1 cellular context compared by ENCODE assay signal in the genomic region with DNA sequence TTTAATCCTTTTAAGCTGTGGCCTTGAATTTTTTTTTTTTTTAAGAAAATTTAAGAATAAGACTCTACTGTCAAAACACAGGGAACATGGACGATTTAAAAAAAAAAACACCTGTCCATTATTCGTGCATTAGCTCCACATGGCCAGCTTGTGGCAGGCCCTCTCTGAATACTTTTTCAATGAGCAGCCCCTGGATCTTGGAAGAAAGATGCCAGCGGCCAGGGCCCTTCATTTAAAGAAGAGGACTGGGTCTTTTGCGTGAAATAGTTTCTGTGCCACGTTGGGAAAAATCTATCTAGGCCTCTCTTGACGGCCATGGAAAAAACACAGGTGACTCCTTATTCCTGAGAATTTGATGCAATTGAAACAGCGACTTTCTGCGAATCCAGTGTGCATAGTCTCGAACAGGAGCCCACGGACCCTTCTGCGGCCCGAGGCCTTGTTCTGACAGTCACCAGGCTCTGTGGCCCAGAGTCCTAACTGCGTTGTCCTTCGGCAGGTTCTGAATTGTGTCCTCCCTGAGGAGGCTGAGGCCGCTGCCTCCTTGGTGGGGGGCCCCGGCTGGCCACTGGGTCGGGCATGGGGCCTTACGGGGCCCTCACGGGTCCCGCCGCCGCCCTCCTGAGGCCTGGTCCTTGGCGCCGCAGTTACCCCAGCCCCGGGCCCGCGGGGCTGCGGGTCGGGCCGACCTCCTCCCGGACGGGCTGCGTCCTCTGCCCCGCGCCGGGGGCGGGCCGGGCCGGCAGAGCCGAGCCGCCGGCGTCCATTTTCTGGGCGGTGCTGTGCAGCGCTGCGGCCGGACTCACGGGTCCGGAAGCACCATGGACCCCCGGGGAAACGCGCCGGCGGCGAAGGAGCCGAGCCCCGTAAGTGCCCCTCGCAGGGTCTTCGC.
A peak's percentile ranks its signal among the peaks of the same experiment; 100 is the strongest.
TF ChIP-seq lines count a peak whose summit lies in the region.

No MANE protein-coding gene starts in this region.

TF ChIP-seq in HEK293, 187 proteins besides CTCF, POLR2A, EP300 and RAD21 (continued from another document):
- TF ChIP-seq, protein P1, sequence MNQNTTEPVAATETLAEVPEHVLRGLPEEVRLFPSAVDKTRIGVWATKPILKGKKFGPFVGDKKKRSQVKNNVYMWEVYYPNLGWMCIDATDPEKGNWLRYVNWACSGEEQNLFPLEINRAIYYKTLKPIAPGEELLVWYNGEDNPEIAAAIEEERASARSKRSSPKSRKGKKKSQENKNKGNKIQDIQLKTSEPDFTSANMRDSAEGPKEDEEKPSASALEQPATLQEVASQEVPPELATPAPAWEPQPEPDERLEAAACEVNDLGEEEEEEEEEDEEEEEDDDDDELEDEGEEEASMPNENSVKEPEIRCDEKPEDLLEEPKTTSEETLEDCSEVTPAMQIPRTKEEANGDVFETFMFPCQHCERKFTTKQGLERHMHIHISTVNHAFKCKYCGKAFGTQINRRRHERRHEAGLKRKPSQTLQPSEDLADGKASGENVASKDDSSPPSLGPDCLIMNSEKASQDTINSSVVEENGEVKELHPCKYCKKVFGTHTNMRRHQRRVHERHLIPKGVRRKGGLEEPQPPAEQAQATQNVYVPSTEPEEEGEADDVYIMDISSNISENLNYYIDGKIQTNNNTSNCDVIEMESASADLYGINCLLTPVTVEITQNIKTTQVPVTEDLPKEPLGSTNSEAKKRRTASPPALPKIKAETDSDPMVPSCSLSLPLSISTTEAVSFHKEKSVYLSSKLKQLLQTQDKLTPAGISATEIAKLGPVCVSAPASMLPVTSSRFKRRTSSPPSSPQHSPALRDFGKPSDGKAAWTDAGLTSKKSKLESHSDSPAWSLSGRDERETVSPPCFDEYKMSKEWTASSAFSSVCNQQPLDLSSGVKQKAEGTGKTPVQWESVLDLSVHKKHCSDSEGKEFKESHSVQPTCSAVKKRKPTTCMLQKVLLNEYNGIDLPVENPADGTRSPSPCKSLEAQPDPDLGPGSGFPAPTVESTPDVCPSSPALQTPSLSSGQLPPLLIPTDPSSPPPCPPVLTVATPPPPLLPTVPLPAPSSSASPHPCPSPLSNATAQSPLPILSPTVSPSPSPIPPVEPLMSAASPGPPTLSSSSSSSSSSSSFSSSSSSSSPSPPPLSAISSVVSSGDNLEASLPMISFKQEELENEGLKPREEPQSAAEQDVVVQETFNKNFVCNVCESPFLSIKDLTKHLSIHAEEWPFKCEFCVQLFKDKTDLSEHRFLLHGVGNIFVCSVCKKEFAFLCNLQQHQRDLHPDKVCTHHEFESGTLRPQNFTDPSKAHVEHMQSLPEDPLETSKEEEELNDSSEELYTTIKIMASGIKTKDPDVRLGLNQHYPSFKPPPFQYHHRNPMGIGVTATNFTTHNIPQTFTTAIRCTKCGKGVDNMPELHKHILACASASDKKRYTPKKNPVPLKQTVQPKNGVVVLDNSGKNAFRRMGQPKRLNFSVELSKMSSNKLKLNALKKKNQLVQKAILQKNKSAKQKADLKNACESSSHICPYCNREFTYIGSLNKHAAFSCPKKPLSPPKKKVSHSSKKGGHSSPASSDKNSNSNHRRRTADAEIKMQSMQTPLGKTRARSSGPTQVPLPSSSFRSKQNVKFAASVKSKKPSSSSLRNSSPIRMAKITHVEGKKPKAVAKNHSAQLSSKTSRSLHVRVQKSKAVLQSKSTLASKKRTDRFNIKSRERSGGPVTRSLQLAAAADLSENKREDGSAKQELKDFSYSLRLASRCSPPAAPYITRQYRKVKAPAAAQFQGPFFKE (tag by site-specific recombination; IDR thresholded peaks at IDR 0.05; ENCODE audit: borderline replicate concordance), result no peak
- TF ChIP-seq KLF9 (tag by site-specific recombination; IDR thresholded peaks at IDR 0.05; ENCODE audit: low read depth) (no peak), ZNF747 (tag by site-specific recombination; IDR thresholded peaks at IDR 0.05) (no peak), GLIS2 (tag by site-specific recombination; IDR thresholded peaks at IDR 0.05) (peak; percentile 41), ZNF544 (tag by site-specific recombination; IDR thresholded peaks at IDR 0.05) (no peak), ZXDB (tag by site-specific recombination; IDR thresholded peaks at IDR 0.05) (0 out of 2 replicates have a peak, but pooled peaks have one; percentile 47), ZNF10 (tag by site-specific recombination; IDR thresholded peaks at IDR 0.05) (no peak)
- TF ChIP-seq, protein P2, sequence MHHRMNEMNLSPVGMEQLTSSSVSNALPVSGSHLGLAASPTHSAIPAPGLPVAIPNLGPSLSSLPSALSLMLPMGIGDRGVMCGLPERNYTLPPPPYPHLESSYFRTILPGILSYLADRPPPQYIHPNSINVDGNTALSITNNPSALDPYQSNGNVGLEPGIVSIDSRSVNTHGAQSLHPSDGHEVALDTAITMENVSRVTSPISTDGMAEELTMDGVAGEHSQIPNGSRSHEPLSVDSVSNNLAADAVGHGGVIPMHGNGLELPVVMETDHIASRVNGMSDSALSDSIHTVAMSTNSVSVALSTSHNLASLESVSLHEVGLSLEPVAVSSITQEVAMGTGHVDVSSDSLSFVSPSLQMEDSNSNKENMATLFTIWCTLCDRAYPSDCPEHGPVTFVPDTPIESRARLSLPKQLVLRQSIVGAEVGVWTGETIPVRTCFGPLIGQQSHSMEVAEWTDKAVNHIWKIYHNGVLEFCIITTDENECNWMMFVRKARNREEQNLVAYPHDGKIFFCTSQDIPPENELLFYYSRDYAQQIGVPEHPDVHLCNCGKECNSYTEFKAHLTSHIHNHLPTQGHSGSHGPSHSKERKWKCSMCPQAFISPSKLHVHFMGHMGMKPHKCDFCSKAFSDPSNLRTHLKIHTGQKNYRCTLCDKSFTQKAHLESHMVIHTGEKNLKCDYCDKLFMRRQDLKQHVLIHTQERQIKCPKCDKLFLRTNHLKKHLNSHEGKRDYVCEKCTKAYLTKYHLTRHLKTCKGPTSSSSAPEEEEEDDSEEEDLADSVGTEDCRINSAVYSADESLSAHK (tag by site-specific recombination; IDR thresholded peaks at IDR 0.05), result no peak
- TF ChIP-seq, protein P3, sequence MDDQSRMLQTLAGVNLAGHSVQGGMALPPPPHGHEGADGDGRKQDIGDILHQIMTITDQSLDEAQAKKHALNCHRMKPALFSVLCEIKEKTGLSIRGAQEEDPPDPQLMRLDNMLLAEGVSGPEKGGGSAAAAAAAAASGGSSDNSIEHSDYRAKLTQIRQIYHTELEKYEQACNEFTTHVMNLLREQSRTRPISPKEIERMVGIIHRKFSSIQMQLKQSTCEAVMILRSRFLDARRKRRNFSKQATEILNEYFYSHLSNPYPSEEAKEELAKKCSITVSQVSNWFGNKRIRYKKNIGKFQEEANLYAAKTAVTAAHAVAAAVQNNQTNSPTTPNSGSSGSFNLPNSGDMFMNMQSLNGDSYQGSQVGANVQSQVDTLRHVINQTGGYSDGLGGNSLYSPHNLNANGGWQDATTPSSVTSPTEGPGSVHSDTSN (CRISPR knock-in tag; IDR thresholded peaks at IDR 0.05), result no peak
- TF ChIP-seq, protein P4, sequence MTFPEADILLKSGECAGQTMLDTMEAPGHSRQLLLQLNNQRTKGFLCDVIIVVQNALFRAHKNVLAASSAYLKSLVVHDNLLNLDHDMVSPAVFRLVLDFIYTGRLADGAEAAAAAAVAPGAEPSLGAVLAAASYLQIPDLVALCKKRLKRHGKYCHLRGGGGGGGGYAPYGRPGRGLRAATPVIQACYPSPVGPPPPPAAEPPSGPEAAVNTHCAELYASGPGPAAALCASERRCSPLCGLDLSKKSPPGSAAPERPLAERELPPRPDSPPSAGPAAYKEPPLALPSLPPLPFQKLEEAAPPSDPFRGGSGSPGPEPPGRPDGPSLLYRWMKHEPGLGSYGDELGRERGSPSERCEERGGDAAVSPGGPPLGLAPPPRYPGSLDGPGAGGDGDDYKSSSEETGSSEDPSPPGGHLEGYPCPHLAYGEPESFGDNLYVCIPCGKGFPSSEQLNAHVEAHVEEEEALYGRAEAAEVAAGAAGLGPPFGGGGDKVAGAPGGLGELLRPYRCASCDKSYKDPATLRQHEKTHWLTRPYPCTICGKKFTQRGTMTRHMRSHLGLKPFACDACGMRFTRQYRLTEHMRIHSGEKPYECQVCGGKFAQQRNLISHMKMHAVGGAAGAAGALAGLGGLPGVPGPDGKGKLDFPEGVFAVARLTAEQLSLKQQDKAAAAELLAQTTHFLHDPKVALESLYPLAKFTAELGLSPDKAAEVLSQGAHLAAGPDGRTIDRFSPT (tag by site-specific recombination; IDR thresholded peaks at IDR 0.05), result no peak
- TF ChIP-seq, protein P5, sequence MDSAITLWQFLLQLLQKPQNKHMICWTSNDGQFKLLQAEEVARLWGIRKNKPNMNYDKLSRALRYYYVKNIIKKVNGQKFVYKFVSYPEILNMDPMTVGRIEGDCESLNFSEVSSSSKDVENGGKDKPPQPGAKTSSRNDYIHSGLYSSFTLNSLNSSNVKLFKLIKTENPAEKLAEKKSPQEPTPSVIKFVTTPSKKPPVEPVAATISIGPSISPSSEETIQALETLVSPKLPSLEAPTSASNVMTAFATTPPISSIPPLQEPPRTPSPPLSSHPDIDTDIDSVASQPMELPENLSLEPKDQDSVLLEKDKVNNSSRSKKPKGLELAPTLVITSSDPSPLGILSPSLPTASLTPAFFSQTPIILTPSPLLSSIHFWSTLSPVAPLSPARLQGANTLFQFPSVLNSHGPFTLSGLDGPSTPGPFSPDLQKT (IDR thresholded peaks at IDR 0.05; ENCODE audit: borderline replicate concordance, low read depth, low read length), result no peak
